21 cellular contexts compared by ENCODE assay signal in the genomic region with DNA sequence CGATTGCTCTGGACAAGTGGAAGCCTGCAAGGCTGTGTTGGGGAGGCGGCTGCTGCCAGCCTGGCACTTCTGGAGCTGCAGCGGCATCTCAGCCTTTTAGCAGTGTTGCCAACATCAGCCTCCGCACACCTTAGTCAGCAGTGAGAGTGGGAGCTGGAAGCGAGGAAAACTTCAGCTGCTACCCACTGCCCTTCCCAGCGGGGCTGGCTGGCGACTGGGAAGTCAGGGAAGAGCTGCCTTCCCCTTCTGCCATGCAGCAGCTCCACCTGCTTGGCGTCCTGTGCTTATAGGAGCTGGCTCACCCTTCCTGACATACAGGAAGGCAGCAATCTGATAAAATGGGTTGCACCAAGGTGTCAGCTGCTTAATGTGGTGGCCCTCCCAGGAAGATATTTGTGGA. TPM values are rescaled to one million over a fixed set of nuclear protein-coding genes. Genes with fewer than 3 reads are reported as not detected.
DNase-seq lines count a peak whose midpoint lies in the region; ATAC-seq, FAIRE-seq and TF ChIP-seq lines count a peak whose summit lies in the region.
"Had no signal": no experiment of that assay in that cellular context is flagged by ENCODE, and none has a peak within 500 bp of the region (broad histone marks: within the 10 kb centered on the region; RNA-seq: fewer than 3 reads in every experiment).

No MANE protein-coding gene starts in this region.

- DNase-seq in HTR-8/SVneo (ENCODE audit: insufficient read length, low spot score) (no peak), NCI-H69 (lab: John Stamatoyannopoulos, UW) (peak; percentile 82), CD14-positive monocyte (ENCODE audit: low spot score) (no peak)
- DNase-seq: activated naive CD8-positive, alpha-beta T cell treated with anti-CD3 and anti-CD28 coated beads, Interleukin-2, amount 50 U/mL, for 24 hours; DMS153; HCEC 1CT; kidney glomerular epithelial cell; midbrain; NCI-H2227 treated with DMSO at 0.1 percent for 48 hours; stimulated activated CD4-positive, alpha-beta T cell treated with anti-CD3 and anti-CD28 coated beads, Interleukin-4, amount 100 ng/mL, for 24 hours had no signal

- peaks cover 3 to 7% of the 10 kb centered on the region in 2 donors for H3K36me3 Mint-ChIP-seq in CD14-positive monocyte

- no peaks in the 10 kb centered on the region for H3K36me3 ChIP-seq in parathyroid adenoma (ENCODE audit: control insufficient read depth, insufficient read depth, low read length)
- H3K36me3 ChIP-seq: SJSA1, tibial artery had no signal

- H3K27me3 Mint-ChIP-seq in CD14-positive monocyte (ENCODE audit: low read depth in 3 of 3) = peaks cover 21 to 48% (median 32%) of the 10 kb centered on the region in 3 donors

- H3K79me2 ChIP-seq in parathyroid adenoma = no peaks in the 10 kb centered on the region

- no peaks in the 10 kb centered on the region for H3K27me3 ChIP-seq in parathyroid adenoma (ENCODE audit: control insufficient read depth, insufficient read depth, low read length)
- H3K27me3 ChIP-seq: SJSA1, tibial artery had no signal

- ATAC-seq in esophagus mucosa (peak; percentile 49), HG03196 (IDR thresholded peaks at IDR 0.05; ENCODE audit: unreplicated experiment) (no peak), HG02981 (IDR thresholded peaks at IDR 0.05; ENCODE audit: unreplicated experiment) (no peak)
- ATAC-seq: activated naive CD8-positive, alpha-beta T cell treated with anti-CD3 and anti-CD28 coated beads, Interleukin-2, amount 50 U/mL, for 24 hours had no signal

- H2AFZ ChIP-seq in parathyroid adenoma = peak overlapping the region; percentile 44

- H3K4me2 ChIP-seq in parathyroid adenoma (ENCODE audit: low read length) = peak overlapping the region; percentile 21

- peaks cover 0 to 2% (median 0%) of the 10 kb centered on the region in 7 donors for H3K9me3 Mint-ChIP-seq in CD14-positive monocyte
- H3K9me3 Mint-ChIP-seq: activated naive CD8-positive, alpha-beta T cell treated with anti-CD3 and anti-CD28 coated beads, Interleukin-2, amount 50 U/mL, for 24 hours; activated T-helper 1 cell treated with anti-CD3 and anti-CD28 coated beads, Interleukin-12 subunit alpha, Interleukin-12 subunit beta, Interleukin-2, Interleukin-4 antibody, amounts not matched to agents 30 ng/mL and 10 ng/mL and 1 ng/mL, durations not matched to agents 14 hours and 24 hours and 36 hours had no signal

- peaks cover 42% of the 10 kb centered on the region for H3K4me1 Mint-ChIP-seq in CD14-positive monocyte
- H3K4me1 Mint-ChIP-seq: B cell had no signal

- TF ChIP-seq CTCF in parathyroid adenoma (IDR thresholded peaks at IDR 0.05) (no peak), CD14-positive monocyte (IDR thresholded peaks at IDR 0.05) (no peak)

- no peak overlapping the region for H3K27ac ChIP-seq in parathyroid adenoma
- H3K27ac ChIP-seq: SJSA1, tibial artery had no signal

- H3K27ac Mint-ChIP-seq in CD14-positive monocyte = no peak overlapping the region
- H3K27ac Mint-ChIP-seq: activated naive CD8-positive, alpha-beta T cell treated with anti-CD3 and anti-CD28 coated beads, Interleukin-2, amount 50 U/mL, for 24 hours; activated T-helper 1 cell treated with anti-CD3 and anti-CD28 coated beads, Interleukin-12 subunit alpha, Interleukin-12 subunit beta, Interleukin-2, Interleukin-4 antibody, amounts not matched to agents 30 ng/mL and 10 ng/mL and 1 ng/mL, durations not matched to agents 14 hours and 24 hours and 36 hours; B cell had no signal

- peak overlapping the region in 1 of 2 donors; percentile 80 for H3K4me3 Mint-ChIP-seq in CD14-positive monocyte
- H3K4me3 Mint-ChIP-seq: activated naive CD8-positive, alpha-beta T cell treated with anti-CD3 and anti-CD28 coated beads, Interleukin-2, amount 50 U/mL, for 24 hours; activated T-helper 1 cell treated with anti-CD3 and anti-CD28 coated beads, Interleukin-12 subunit alpha, Interleukin-12 subunit beta, Interleukin-2, Interleukin-4 antibody, amounts not matched to agents 30 ng/mL and 10 ng/mL and 1 ng/mL, durations not matched to agents 14 hours and 24 hours and 36 hours; B cell had no signal

- H3K9me3 ChIP-seq in parathyroid adenoma (ENCODE audit: control insufficient read depth, low read length) = no peaks in the 10 kb centered on the region
- H3K9me3 ChIP-seq: SJSA1, tibial artery had no signal

- no peaks in the 10 kb centered on the region for H3K4me1 ChIP-seq in parathyroid adenoma
- H3K4me1 ChIP-seq: SJSA1 had no signal

- intact Hi-C loops in CD14-positive monocyte (cut with micrococcal nuclease) = loop anchor here in 1 of 2 donors (5.0 kb wide), 1 partner anchor 68 kb away; no protein-coding TSS in a partner anchor

- no peak overlapping the region for H3K4me3 ChIP-seq in parathyroid adenoma (ENCODE audit: low read depth, low read length)
- H3K4me3 ChIP-seq: SJSA1, tibial artery had no signal

- H3K9ac ChIP-seq in parathyroid adenoma = no peak overlapping the region

- peak; percentile 81 for FAIRE-seq in HTR-8/SVneo (lab: Jason Lieb, UNC)
- FAIRE-seq: bronchial epithelial cell, GM18507, TTC549 had no signal

RNA-seq across cellular contexts. Expression of gene PLEKHG3, which starts 15.4 kb away (rescaled TPM):
- total RNA-seq in esophagus mucosa = 62.9 TPM
- 10 to 100 TPM in 1 of 2 donors, 1 to 10 TPM in 1; 6.3 to 21.6 TPM for polyA plus RNA-seq in CD14-positive monocyte
